Comparison of ENCODE assay signal across 1 cellular context in genomic region chr7:151226875-151227782, GRCh38.
A peak's percentile ranks its signal among the peaks of the same experiment; 100 is the strongest.
TF ChIP-seq lines count a peak whose summit lies in the region.

ABCF2 (minus strand) TSS chr7:151227205; CDS start chr7:151226458, 747 bp downstream.

TF ChIP-seq in GM12878, 131 proteins besides CTCF, POLR2A, EP300 and RAD21 (continued from another document and continues in another):
- TF ChIP-seq ZNF687 (IDR thresholded peaks at IDR 0.05) (no peak), RCOR1 (conservative IDR thresholded peaks at IDR 0.05; ENCODE audit: low read depth, low read length) (no peak), POU2F2 (IDR thresholded peaks at IDR 0.05; ENCODE audit: borderline replicate concordance, low read depth, low read length) (no peak), NR2C1 (IDR thresholded peaks at IDR 0.05) (peak; percentile 65), SRF (IDR thresholded peaks at IDR 0.05; ENCODE audit: low read depth in 2 of 2, low read length in 2 of 2) (peak in 1 of 2 experiments; percentile 89; a peak in 2 of 4 replicates), TAF1 (IDR thresholded peaks at IDR 0.05; ENCODE audit: borderline replicate concordance, low read depth, low read length) (0 out of 2 replicates have a peak, but pooled peaks have one; percentile 11), CREB1 (IDR thresholded peaks at IDR 0.05; ENCODE audit: low read depth) (peak; percentile 99), CBFB (IDR thresholded peaks at IDR 0.05; ENCODE audit: low read depth) (peak; percentile 61; the same call in 1 of the 2 replicates), RUNX3 (IDR thresholded peaks at IDR 0.05; ENCODE audit: low read length) (peak; percentile 53; the same call in 1 of the 2 replicates), CBX5 (IDR thresholded peaks at IDR 0.05; ENCODE audit: low read depth) (no peak), SP1 (IDR thresholded peaks at IDR 0.05; ENCODE audit: low read depth, low read length) (peak; percentile 79), MXI1 (IDR thresholded peaks at IDR 0.05; ENCODE audit: low read depth, low read length) (peak; percentile 81), NRF1 (conservative IDR thresholded peaks at IDR 0.05; ENCODE audit: low read depth, low read length) (no peak), YY1 (IDR thresholded peaks at IDR 0.05; ENCODE audit: low read depth, low read length) (peak; percentile 53; the same call in 1 of the 2 replicates), ESRRA (IDR thresholded peaks at IDR 0.05; ENCODE audit: low read length) (0 out of 2 replicates have a peak, but pooled peaks have one; percentile 32), SREBF1 (IDR thresholded peaks at IDR 0.05; ENCODE audit: low read length) (peak; percentile 49; the same call in 1 of the 2 replicates), CHD2 (IDR thresholded peaks at IDR 0.05; ENCODE audit: borderline replicate concordance, low read depth, low read length) (peak; percentile 95), SUZ12 (IDR thresholded peaks at IDR 0.05; ENCODE audit: unreplicated experiment) (no peak), JUND (IDR thresholded peaks at IDR 0.05; ENCODE audit: low read depth, low read length) (no peak), EGR1 (IDR thresholded peaks at IDR 0.05; ENCODE audit: borderline replicate concordance in 1 of 2, low read depth in 2 of 2, low read length in 2 of 2) (peak in 1 of 2 experiments; percentile 64; a peak in 2 of 3 replicates), CREM (IDR thresholded peaks at IDR 0.05; ENCODE audit: low read depth) (peak; percentile 99), ATF7 (IDR thresholded peaks at IDR 0.05; ENCODE audit: low read depth) (no peak; the same call in 1 of the 2 replicates), MLLT1 (IDR thresholded peaks at IDR 0.05) (0 out of 2 replicates have a peak, but pooled peaks have one; percentile 33), POLR2AphosphoS5 (IDR thresholded peaks at IDR 0.05; ENCODE audit: low read length) (peak; percentile 54; the same call in 1 of the 2 replicates), TARDBP (IDR thresholded peaks at IDR 0.05; ENCODE audit: borderline replicate concordance) (peak; percentile 92; the same call in 1 of the 2 replicates), CEBPB (IDR thresholded peaks at IDR 0.05; ENCODE audit: borderline replicate concordance in 1 of 2, low read depth in 2 of 2, low read length in 2 of 2) (peak in 1 of 2 experiments; percentile 92; a peak in 2 of 4 replicates), ZNF384 (IDR thresholded peaks at IDR 0.05; ENCODE audit: borderline replicate concordance, low read depth, low read length) (no peak), SUPT20H (IDR thresholded peaks at IDR 0.05; ENCODE audit: borderline replicate concordance, control insufficient read depth, low read depth, low read length) (no peak), ZZZ3 (IDR thresholded peaks at IDR 0.05; ENCODE audit: control insufficient read depth, insufficient read length, low read depth) (no peak), PRDM15 (CRISPR knock-in tag; IDR thresholded peaks at IDR 0.05) (no peak), HCFC1 (IDR thresholded peaks at IDR 0.05; ENCODE audit: low read length) (peak; percentile 97), HDGF (IDR thresholded peaks at IDR 0.05) (peak; percentile 91), BRCA1 (IDR thresholded peaks at IDR 0.05; ENCODE audit: low read depth, low read length) (peak; percentile 48; the same call in 1 of the 2 replicates), NFYA (IDR thresholded peaks at IDR 0.05; ENCODE audit: borderline replicate concordance, low read depth, low read length) (no peak), IKZF1 (conservative IDR thresholded peaks at IDR 0.05) (peak; percentile 100), MYC (IDR thresholded peaks at IDR 0.05; ENCODE audit: insufficient read depth, insufficient read length, insufficient replicate concordance, low read length, severe bottlenecking) (no peak), ATF3 (IDR thresholded peaks at IDR 0.05; ENCODE audit: borderline replicate concordance, extremely low read depth, low read depth, low read length) (peak; percentile 90), POLR2AphosphoS2 (IDR thresholded peaks at IDR 0.05; ENCODE audit: low read depth, low read length) (peak; percentile 45; the same call in 1 of the 2 replicates), CHD4 (IDR thresholded peaks at IDR 0.05) (no peak), TCF12 (IDR thresholded peaks at IDR 0.05; ENCODE audit: low read depth, low read length) (no peak), BHLHE40 (IDR thresholded peaks at IDR 0.05; ENCODE audit: borderline replicate concordance in 1 of 2, low read depth in 2 of 2, low read length in 1 of 2) (peak; percentile 48 to 80; a peak in 3 of 4 replicates), MYB (IDR thresholded peaks at IDR 0.05; ENCODE audit: borderline replicate concordance, low read depth, low read length) (no peak), SIN3A (IDR thresholded peaks at IDR 0.05; ENCODE audit: low read depth, low read length) (peak; percentile 93), GABPA (IDR thresholded peaks at IDR 0.05; ENCODE audit: low read depth) (0 out of 2 replicates have a peak, but pooled peaks have one; percentile 24)
- TF ChIP-seq, protein P1, sequence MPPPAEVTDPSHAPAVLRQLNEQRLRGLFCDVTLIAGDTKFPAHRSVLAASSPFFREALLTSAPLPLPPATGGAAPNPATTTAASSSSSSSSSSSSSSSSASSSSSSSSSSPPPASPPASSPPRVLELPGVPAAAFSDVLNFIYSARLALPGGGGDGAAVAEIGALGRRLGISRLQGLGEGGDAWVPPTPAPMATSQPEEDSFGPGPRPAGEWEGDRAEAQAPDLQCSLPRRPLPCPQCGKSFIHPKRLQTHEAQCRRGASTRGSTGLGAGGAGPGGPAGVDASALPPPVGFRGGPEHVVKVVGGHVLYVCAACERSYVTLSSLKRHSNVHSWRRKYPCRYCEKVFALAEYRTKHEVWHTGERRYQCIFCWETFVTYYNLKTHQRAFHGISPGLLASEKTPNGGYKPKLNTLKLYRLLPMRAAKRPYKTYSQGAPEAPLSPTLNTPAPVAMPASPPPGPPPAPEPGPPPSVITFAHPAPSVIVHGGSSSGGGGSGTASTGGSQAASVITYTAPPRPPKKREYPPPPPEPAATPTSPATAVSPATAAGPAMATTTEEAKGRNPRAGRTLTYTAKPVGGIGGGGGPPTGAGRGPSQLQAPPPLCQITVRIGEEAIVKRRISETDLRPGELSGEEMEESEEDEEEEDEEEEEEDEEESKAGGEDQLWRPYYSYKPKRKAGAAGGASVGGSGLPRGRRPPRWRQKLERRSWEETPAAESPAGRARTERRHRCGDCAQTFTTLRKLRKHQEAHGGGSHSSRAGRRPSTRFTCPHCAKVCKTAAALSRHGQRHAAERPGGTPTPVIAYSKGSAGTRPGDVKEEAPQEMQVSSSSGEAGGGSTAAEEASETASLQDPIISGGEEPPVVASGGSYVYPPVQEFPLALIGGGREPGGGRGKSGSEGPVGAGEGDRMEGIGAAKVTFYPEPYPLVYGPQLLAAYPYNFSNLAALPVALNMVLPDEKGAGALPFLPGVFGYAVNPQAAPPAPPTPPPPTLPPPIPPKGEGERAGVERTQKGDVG (CRISPR knock-in tag; IDR thresholded peaks at IDR 0.05) = no peak
- TF ChIP-seq, protein P2, sequence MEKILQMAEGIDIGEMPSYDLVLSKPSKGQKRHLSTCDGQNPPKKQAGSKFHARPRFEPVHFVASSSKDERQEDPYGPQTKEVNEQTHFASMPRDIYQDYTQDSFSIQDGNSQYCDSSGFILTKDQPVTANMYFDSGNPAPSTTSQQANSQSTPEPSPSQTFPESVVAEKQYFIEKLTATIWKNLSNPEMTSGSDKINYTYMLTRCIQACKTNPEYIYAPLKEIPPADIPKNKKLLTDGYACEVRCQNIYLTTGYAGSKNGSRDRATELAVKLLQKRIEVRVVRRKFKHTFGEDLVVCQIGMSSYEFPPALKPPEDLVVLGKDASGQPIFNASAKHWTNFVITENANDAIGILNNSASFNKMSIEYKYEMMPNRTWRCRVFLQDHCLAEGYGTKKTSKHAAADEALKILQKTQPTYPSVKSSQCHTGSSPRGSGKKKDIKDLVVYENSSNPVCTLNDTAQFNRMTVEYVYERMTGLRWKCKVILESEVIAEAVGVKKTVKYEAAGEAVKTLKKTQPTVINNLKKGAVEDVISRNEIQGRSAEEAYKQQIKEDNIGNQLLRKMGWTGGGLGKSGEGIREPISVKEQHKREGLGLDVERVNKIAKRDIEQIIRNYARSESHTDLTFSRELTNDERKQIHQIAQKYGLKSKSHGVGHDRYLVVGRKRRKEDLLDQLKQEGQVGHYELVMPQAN (conservative IDR thresholded peaks at IDR 0.05) = peak; percentile 41; the same call in 1 of the 2 replicates
- TF ChIP-seq, protein P3, sequence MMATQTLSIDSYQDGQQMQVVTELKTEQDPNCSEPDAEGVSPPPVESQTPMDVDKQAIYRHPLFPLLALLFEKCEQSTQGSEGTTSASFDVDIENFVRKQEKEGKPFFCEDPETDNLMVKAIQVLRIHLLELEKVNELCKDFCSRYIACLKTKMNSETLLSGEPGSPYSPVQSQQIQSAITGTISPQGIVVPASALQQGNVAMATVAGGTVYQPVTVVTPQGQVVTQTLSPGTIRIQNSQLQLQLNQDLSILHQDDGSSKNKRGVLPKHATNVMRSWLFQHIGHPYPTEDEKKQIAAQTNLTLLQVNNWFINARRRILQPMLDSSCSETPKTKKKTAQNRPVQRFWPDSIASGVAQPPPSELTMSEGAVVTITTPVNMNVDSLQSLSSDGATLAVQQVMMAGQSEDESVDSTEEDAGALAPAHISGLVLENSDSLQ (IDR thresholded peaks at IDR 0.05) = peak; percentile 78
- TF ChIP-seq, protein P4, sequence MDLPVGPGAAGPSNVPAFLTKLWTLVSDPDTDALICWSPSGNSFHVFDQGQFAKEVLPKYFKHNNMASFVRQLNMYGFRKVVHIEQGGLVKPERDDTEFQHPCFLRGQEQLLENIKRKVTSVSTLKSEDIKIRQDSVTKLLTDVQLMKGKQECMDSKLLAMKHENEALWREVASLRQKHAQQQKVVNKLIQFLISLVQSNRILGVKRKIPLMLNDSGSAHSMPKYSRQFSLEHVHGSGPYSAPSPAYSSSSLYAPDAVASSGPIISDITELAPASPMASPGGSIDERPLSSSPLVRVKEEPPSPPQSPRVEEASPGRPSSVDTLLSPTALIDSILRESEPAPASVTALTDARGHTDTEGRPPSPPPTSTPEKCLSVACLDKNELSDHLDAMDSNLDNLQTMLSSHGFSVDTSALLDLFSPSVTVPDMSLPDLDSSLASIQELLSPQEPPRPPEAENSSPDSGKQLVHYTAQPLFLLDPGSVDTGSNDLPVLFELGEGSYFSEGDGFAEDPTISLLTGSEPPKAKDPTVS (IDR thresholded peaks at IDR 0.05; ENCODE audit: low read depth, low read length) = no peak
